10 cellular contexts compared by ENCODE assay signal in the genomic region with DNA sequence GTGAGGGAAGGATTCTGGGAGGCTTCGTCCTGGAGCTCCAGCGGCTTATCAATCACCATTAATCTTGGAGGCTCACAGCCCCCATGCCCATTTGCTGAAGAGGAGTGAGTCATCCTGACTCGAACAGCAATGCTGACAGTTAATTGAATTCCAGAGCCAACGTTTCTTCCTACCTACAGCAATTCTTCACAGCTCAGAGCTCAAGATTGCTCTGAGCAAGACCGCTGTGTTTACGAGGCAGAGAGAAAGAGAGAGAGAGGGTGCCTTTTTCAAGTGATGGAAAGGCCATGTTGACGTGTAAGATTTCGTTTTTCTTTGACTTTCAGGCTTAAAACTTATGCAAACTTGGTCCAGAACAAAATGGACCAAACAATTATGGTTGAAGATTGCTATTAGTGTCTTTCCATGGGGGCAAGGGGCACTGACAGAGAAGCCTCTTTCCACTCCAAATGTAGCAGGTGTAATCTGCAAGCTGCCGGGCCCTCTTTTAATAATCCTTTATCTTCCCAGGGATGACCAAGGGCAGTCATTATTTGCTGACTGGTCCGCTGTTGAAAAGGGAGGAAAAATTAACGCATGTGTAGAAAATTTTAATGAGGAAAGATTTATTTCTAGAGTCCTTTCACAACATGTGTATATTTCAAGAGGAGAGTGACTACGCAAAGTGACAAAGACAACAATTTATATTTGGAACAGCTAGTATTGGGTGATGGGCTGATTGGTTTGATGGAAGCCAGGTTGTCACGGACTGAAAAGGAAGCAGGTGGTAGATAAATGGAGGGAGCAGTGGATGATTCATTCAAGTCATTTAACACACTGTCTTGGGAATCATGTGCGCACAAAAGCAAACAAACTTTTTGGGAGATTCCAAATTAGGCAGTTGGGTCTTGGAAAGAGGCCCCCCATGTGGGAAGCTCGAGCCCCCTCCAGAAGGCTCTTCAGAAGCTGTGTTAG.
DNase-seq lines count a peak whose midpoint lies in the region; ATAC-seq and TF ChIP-seq lines count a peak whose summit lies in the region.
"Had no signal": no experiment of that assay in that cellular context is flagged by ENCODE, and none has a peak within 500 bp of the region (broad histone marks: within the 10 kb centered on the region; RNA-seq: fewer than 3 reads in every experiment).

No MANE protein-coding gene starts in this region.

- no peak for ATAC-seq in heart right ventricle
- no peak for ATAC-seq in GM18498 (IDR thresholded peaks at IDR 0.05; ENCODE audit: unreplicated experiment)

- no peak overlapping the region for H3K27ac ChIP-seq in caudate nucleus (ENCODE audit: low read depth, low read length)
- no peak overlapping the region for H3K27ac ChIP-seq in osteoblast (ENCODE audit: low read depth, low read length)
- H3K27ac ChIP-seq in heart right ventricle = no peak overlapping the region
- H3K27ac ChIP-seq: adrenal gland, neutrophil had no signal

- H3K36me3 ChIP-seq in osteoblast (ENCODE audit: insufficient read depth, low read length) (no peaks in the 10 kb centered on the region), heart right ventricle (no peaks in the 10 kb centered on the region), HAP-1 (replicated peaks) (no peaks in the 10 kb centered on the region)
- H3K36me3 ChIP-seq: adrenal gland, neutrophil had no signal

- H3K79me2 ChIP-seq in osteoblast (ENCODE audit: insufficient read depth, low read length) = no peaks in the 10 kb centered on the region

- H3K27me3 ChIP-seq in osteoblast (ENCODE audit: insufficient read depth, low read length) = no peaks in the 10 kb centered on the region
- no peaks in the 10 kb centered on the region for H3K27me3 ChIP-seq in heart right ventricle
- H3K27me3 ChIP-seq in HAP-1 (ENCODE audit: low read depth) = no peaks in the 10 kb centered on the region
- H3K27me3 ChIP-seq: adrenal gland, neutrophil had no signal

- 87% methylated on average over 15 of the region's 15 CpGs for WGBS in heart right ventricle, 2 donors

- intact Hi-C loops in heart right ventricle (cut with DNase I) = no loop called here

- DNase-seq in HCEC 1CT = peak; percentile 18
- DNase-seq in NCI-H446 (lab: John Stamatoyannopoulos, UW) = peak; percentile 75 to 83
- DNase-seq in caudate nucleus (lab: John Stamatoyannopoulos, UW) = peak in 41 of 61 donors; percentile 16 to 93 (median 50)
- DNase-seq in osteoblast (ENCODE audit: insufficient read length, low spot score, missing footprints) = no peak
- DNase-seq in SKM-1 (lab: John Stamatoyannopoulos, UW; ENCODE audit: unreplicated experiment) = no peak
- no peak for DNase-seq in heart right ventricle
- DNase-seq in HAP-1 (ENCODE audit: low spot score in 2 of 2) = no peak

- no peaks in the 10 kb centered on the region for H3K9me3 ChIP-seq in osteoblast (ENCODE audit: low read depth, low read length)
- no peaks in the 10 kb centered on the region for H3K9me3 ChIP-seq in heart right ventricle
- no peaks in the 10 kb centered on the region for H3K9me3 ChIP-seq in HAP-1
- H3K9me3 ChIP-seq: adrenal gland, neutrophil had no signal

- H2AFZ ChIP-seq in osteoblast (ENCODE audit: low read length) = peak overlapping the region; percentile 42

- no peak overlapping the region for H3K4me2 ChIP-seq in osteoblast (ENCODE audit: insufficient read depth, low read length)

- in situ Hi-C loops in HAP-1 (cut with MboI; ENCODE audit: low sequenced_read_pairs) = loop anchor here (25.0 kb wide), 1 partner anchor 91 kb away; no protein-coding TSS in a partner anchor

- no peaks in the 10 kb centered on the region for H4K20me1 ChIP-seq in osteoblast (ENCODE audit: insufficient read depth, low read length)

- peaks cover 21% of the 10 kb centered on the region for H3K4me1 ChIP-seq in osteoblast (ENCODE audit: insufficient read depth, low read length)
- H3K4me1 ChIP-seq in heart right ventricle = peaks cover 0 to 36% (median 11%) of the 10 kb centered on the region in 9 donors
- H3K4me1 ChIP-seq in HAP-1 = peaks cover 8% of the 10 kb centered on the region

- no peak for TF ChIP-seq CTCF in osteoblast (IDR thresholded peaks at IDR 0.05; ENCODE audit: extremely low read depth, low read depth, low read length)
- TF ChIP-seq CTCF in heart right ventricle (IDR thresholded peaks at IDR 0.05) = no peak

- no peak overlapping the region for H3K4me3 ChIP-seq in osteoblast (ENCODE audit: insufficient read depth, low read length)
- H3K4me3 ChIP-seq in heart right ventricle = no peak overlapping the region
- H3K4me3 ChIP-seq in HAP-1 = no peak overlapping the region
- H3K4me3 ChIP-seq: adrenal gland had no signal

Comparison
In these comparisons a context has a peak if more than half of its experiments do, and no peak if none do; other contexts are left out.
1. DNase-seq: peak in HCEC 1CT (single experiment), NCI-H446 (2 of 2) and caudate nucleus (41 of 61); none in osteoblast (single experiment), SKM-1 (single experiment), heart right ventricle (0 of 2) and HAP-1 (0 of 2).